ENCODE assay signal across 8 cellular contexts in genomic region chr22:39490135-39490798, GRCh38. TPM values are rescaled to one million over a fixed set of nuclear protein-coding genes. Genes with fewer than 3 reads are reported as not detected.
A peak's percentile ranks its signal among the peaks of the same experiment; 100 is the strongest.
DNase-seq lines count a peak whose midpoint lies in the region; ATAC-seq lines count a peak whose summit lies in the region.

No MANE protein-coding gene starts in this region.

- H3K4me3 Mint-ChIP-seq in dendritic cell treated with granulocyte-macrophage colony-stimulating factor and Interleukin-4, amounts not matched to agents 40 ng/mL and 50 ng/mL, for 4 days: peak overlapping the region; percentile 46

- intact Hi-C loops in dendritic cell treated with granulocyte-macrophage colony-stimulating factor and Interleukin-4, amounts not matched to agents 40 ng/mL and 50 ng/mL, for 4 days (cut with micrococcal nuclease): no loop called here

- H3K36me3 Mint-ChIP-seq in dendritic cell treated with granulocyte-macrophage colony-stimulating factor and Interleukin-4, amounts not matched to agents 40 ng/mL and 50 ng/mL, for 4 days (ENCODE audit: low read depth): no peaks in the 10 kb centered on the region

- DNase-seq in NCI-H748 treated with DMSO at 0.1 percent for 48 hours (lab: John Stamatoyannopoulos, UW) (peak; percentile 28), lung microvascular endothelial cell (ENCODE audit: low read depth in 2 of 2) (peak; percentile 55 to 74), DMS79 (lab: John Stamatoyannopoulos, UW) (no peak)
- DNase-seq in activated CD4-positive, alpha-beta T cell treated with anti-CD3 and anti-CD28 coated beads, Interleukin-2, amount 50 U/mL, for 24 hours (ENCODE audit: low read depth in 1 of 2, low spot score in 1 of 2): peak; percentile 42 to 79
- DNase-seq in stimulated activated CD8-positive, alpha-beta memory T cell treated with anti-CD3 and anti-CD28 coated beads, Interleukin-2, amount 100 ng/mL, for 1 hour (ENCODE audit: low read depth in 2 of 2): peak; percentile 27 to 55

- H3K27me3 Mint-ChIP-seq in dendritic cell treated with granulocyte-macrophage colony-stimulating factor and Interleukin-4, amounts not matched to agents 40 ng/mL and 50 ng/mL, for 4 days: no peaks in the 10 kb centered on the region

- peak overlapping the region; percentile 70 for H3K27ac Mint-ChIP-seq in dendritic cell treated with granulocyte-macrophage colony-stimulating factor and Interleukin-4, amounts not matched to agents 40 ng/mL and 50 ng/mL, for 4 days

- ATAC-seq in GM18498 (IDR thresholded peaks at IDR 0.05; ENCODE audit: unreplicated experiment): peak; percentile 80
- ATAC-seq in HG03175 (IDR thresholded peaks at IDR 0.05; ENCODE audit: unreplicated experiment): peak; percentile 86

- no peaks in the 10 kb centered on the region for H3K9me3 Mint-ChIP-seq in dendritic cell treated with granulocyte-macrophage colony-stimulating factor and Interleukin-4, amounts not matched to agents 40 ng/mL and 50 ng/mL, for 4 days

- H3K4me1 Mint-ChIP-seq in dendritic cell treated with granulocyte-macrophage colony-stimulating factor and Interleukin-4, amounts not matched to agents 40 ng/mL and 50 ng/mL, for 4 days (ENCODE audit: low read depth): peaks cover 40% of the 10 kb centered on the region

RNA-seq across cellular contexts. Expression of gene MIEF1, which starts 11.8 kb away (rescaled TPM):
- 10.5 and 11.6 TPM in 2 replicates for total RNA-seq in lung microvascular endothelial cell

RNA-seq across cellular contexts. Expression of gene ATF4, which starts 30.1 kb away (rescaled TPM):
- 126 and 213 TPM in 2 replicates for total RNA-seq in lung microvascular endothelial cell

RNA-seq across cellular contexts. Expression of gene MGAT3, which starts 33.5 kb away (rescaled TPM):
- total RNA-seq in lung microvascular endothelial cell: not detected in 2 replicates

RNA-seq across cellular contexts. Expression of gene RPS19BP1, which starts 42.3 kb away (rescaled TPM):
- total RNA-seq in lung microvascular endothelial cell: 40.3 and 48.2 TPM in 2 replicates
